ENCODE assay signal across 12 cellular contexts in the genomic region with DNA sequence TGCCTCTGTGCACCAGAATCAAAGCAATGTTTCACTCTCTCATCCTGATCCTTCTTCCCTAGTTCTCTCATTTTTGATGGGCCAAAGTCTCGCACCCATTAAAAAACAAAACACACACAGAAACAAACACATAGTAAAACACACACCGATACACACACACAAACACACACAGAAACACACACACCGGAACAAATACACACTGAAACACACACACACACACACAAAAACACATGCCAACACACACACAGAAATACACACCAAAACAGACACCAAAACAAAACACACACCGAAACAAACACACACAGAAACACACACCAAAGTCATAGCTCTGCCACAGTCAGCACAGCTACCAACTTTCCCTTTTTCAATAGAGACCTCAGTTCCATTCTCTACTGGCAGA. TPM values are rescaled to one million over a fixed set of nuclear protein-coding genes. Genes with fewer than 3 reads are reported as not detected.
A peak's percentile ranks its signal among the peaks of the same experiment; 100 is the strongest.
DNase-seq lines count a peak whose midpoint lies in the region; ATAC-seq and TF ChIP-seq lines count a peak whose summit lies in the region.
"Had no signal": no experiment of that assay in that cellular context is flagged by ENCODE, and none has a peak within 500 bp of the region (broad histone marks: within the 10 kb centered on the region; RNA-seq: fewer than 3 reads in every experiment).

No MANE protein-coding gene starts in this region.

- ATAC-seq in HG03045 (IDR thresholded peaks at IDR 0.05; ENCODE audit: unreplicated experiment) (no peak), esophagus mucosa (no peak)

- H3K36me3 Mint-ChIP-seq in HFFc6 (ENCODE audit: low read depth): peaks cover 33% of the 10 kb centered on the region

- H3K4me1 Mint-ChIP-seq in HFFc6 (ENCODE audit: low read depth): peaks cover 55% of the 10 kb centered on the region

- H3K27me3 Mint-ChIP-seq in HFFc6 (ENCODE audit: insufficient read depth): peaks cover 7% of the 10 kb centered on the region

- H3K27me3 ChIP-seq in BLaER1 (no peaks in the 10 kb centered on the region), neutrophil (no peaks in the 10 kb centered on the region)

- DNase-seq in HFFc6 (no peak), caudate nucleus (lab: John Stamatoyannopoulos, UW) (no peak), nucleus accumbens (lab: John Stamatoyannopoulos, UW) (no peak), NCI-H774 (lab: John Stamatoyannopoulos, UW) (no peak)
- DNase-seq: amniotic stem cell, DMS 273 treated with DMSO at 0.1 percent for 48 hours, NCI-H1694 had no signal

- H3K9me3 ChIP-seq in BLaER1: no peaks in the 10 kb centered on the region
- H3K9me3 ChIP-seq in neutrophil: no peaks in the 10 kb centered on the region

- H3K4me1 ChIP-seq in BLaER1 (peaks cover 55% of the 10 kb centered on the region), neutrophil (ENCODE audit: control insufficient read depth in 1 of 2, insufficient read depth in 1 of 2, low read depth in 1 of 2, low read length in 1 of 2) (peaks cover 46 to 47% of the 10 kb centered on the region in 2 experiments)

- H3K27ac ChIP-seq in BLaER1: peak overlapping the region; percentile 32
- peak overlapping the region; percentile 72 for H3K27ac ChIP-seq in caudate nucleus (ENCODE audit: low read depth, low read length)
- H3K27ac ChIP-seq in neutrophil: peak overlapping the region; percentile 67
- H3K27ac ChIP-seq: epithelial cell of prostate had no signal

- H4K20me1 ChIP-seq in BLaER1: peaks cover 71% of the 10 kb centered on the region

- H3K4me3 Mint-ChIP-seq in HFFc6: peak overlapping the region; percentile 30

- H3K4me2 ChIP-seq in BLaER1: peak overlapping the region; percentile 71

- H3K27ac Mint-ChIP-seq in HFFc6: peak overlapping the region; percentile 94

- H3K4me3 ChIP-seq in BLaER1 (no peak overlapping the region), neutrophil (ENCODE audit: low read depth in 1 of 2, low read length in 1 of 2) (no peak overlapping the region)

- H3K36me3 ChIP-seq in BLaER1 (peaks cover 61% of the 10 kb centered on the region), neutrophil (peaks cover 50% of the 10 kb centered on the region)

- TF ChIP-seq CTCF in HFFc6 (IDR thresholded peaks at IDR 0.05) (no peak), neutrophil (IDR thresholded peaks at IDR 0.05) (no peak)

- peak overlapping the region; percentile 51; the same call in 1 of the 2 replicates for H3K9ac ChIP-seq in BLaER1

- no peaks in the 10 kb centered on the region for H3K9me3 Mint-ChIP-seq in HFFc6

RNA-seq across cellular contexts. Expression of gene HSPB9, which starts 8.6 kb away (rescaled TPM):
- total RNA-seq in HFFc6 (2021; fragmentation: NEBNext Ultra II Directional; extraction: Animal tissue kit (Norgen Biotek cat#: 25700)): not detected
- total RNA-seq in esophagus mucosa: not detected

RNA-seq across cellular contexts. Expression of gene KAT2A, which starts 10.1 kb away (rescaled TPM):
- 10 to 100 TPM; 21.5 to 36.2 (median 25.3) TPM for total RNA-seq in HFFc6 (2021; fragmentation: NEBNext Ultra II Directional; extraction: Animal tissue kit (Norgen Biotek cat#: 25700))
- 20.8 TPM for total RNA-seq in esophagus mucosa

RNA-seq across cellular contexts. Expression of gene DHX58, which starts 18.7 kb away (rescaled TPM):
- total RNA-seq in HFFc6 (2021; fragmentation: NEBNext Ultra II Directional; extraction: Animal tissue kit (Norgen Biotek cat#: 25700)): 1 to 10 TPM; 4.0 to 5.3 (median 4.2) TPM
- total RNA-seq in esophagus mucosa: 6.3 TPM

RNA-seq across cellular contexts. Expression of gene RAB5C, which starts 23.6 kb away (rescaled TPM):
- total RNA-seq in HFFc6 (2021; fragmentation: NEBNext Ultra II Directional; extraction: Animal tissue kit (Norgen Biotek cat#: 25700)): 100 to 1,000 TPM; 184 to 204 (median 193) TPM
- 63.8 TPM for total RNA-seq in esophagus mucosa

RNA-seq across cellular contexts. Expression of gene ZNF385C, which starts 33.0 kb away (rescaled TPM):
- not detected for total RNA-seq in HFFc6 (2021; fragmentation: NEBNext Ultra II Directional; extraction: Animal tissue kit (Norgen Biotek cat#: 25700))
- total RNA-seq in esophagus mucosa: 0.44 TPM
